ENCODE assay signal across 1 cellular context in genomic region chr9:37255944-37256862, GRCh38.
TF ChIP-seq lines count a peak whose summit lies in the region.

No MANE protein-coding gene starts in this region.

TF ChIP-seq in IMR-90, 13 proteins besides CTCF, POLR2A, EP300 and RAD21:
- TF ChIP-seq NFE2L2 (IDR thresholded peaks at IDR 0.05; ENCODE audit: low read depth, low read length), result peak; percentile 44; the same call in 1 of the 2 replicates
- peak; percentile 97 for TF ChIP-seq MAFK (IDR thresholded peaks at IDR 0.05; ENCODE audit: low read depth, low read length)
- no peak for TF ChIP-seq MAZ (IDR thresholded peaks at IDR 0.05; ENCODE audit: borderline replicate concordance, low read depth, low read length)
- TF ChIP-seq CEBPB (IDR thresholded peaks at IDR 0.05; ENCODE audit: low read depth, low read length), result no peak
- TF ChIP-seq, protein P1, sequence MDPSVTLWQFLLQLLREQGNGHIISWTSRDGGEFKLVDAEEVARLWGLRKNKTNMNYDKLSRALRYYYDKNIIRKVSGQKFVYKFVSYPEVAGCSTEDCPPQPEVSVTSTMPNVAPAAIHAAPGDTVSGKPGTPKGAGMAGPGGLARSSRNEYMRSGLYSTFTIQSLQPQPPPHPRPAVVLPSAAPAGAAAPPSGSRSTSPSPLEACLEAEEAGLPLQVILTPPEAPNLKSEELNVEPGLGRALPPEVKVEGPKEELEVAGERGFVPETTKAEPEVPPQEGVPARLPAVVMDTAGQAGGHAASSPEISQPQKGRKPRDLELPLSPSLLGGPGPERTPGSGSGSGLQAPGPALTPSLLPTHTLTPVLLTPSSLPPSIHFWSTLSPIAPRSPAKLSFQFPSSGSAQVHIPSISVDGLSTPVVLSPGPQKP (IDR thresholded peaks at IDR 0.05; ENCODE audit: borderline replicate concordance, low read depth, low read length), result no peak
